In genomic region chr3:16545413-16546185, GRCh38 we compare ENCODE assay signal across 37 cellular contexts. TPM values are rescaled to one million over a fixed set of nuclear protein-coding genes. Genes with fewer than 3 reads are reported as not detected.
A peak's percentile ranks its signal among the peaks of the same experiment; 100 is the strongest.
DNase-seq lines count a peak whose midpoint lies in the region; ATAC-seq and TF ChIP-seq lines count a peak whose summit lies in the region.
"Had no signal": no experiment of that assay in that cellular context is flagged by ENCODE, and none has a peak within 500 bp of the region (broad histone marks: within the 10 kb centered on the region; RNA-seq: fewer than 3 reads in every experiment).

No MANE protein-coding gene starts in this region.

- H3K23ac ChIP-seq in mesendoderm (ENCODE audit: low read length), result no peak overlapping the region

- no peak overlapping the region for H3K9ac ChIP-seq in mesendoderm (ENCODE audit: low read length)
- H3K9ac ChIP-seq in skeletal muscle tissue (ENCODE audit: low read depth in 1 of 3, low read length in 3 of 3), result no peak overlapping the region

- H3K4me1 Mint-ChIP-seq in CD4-positive, CD25-positive, alpha-beta regulatory T cell, result peaks cover 0 to 2% (median under 1%) of the 10 kb centered on the region in 4 donors
- peaks cover 32% of the 10 kb centered on the region for H3K4me1 Mint-ChIP-seq in endothelial cell (ENCODE audit: unreplicated experiment)

- H3K9me3 ChIP-seq in CD4-positive, CD25-positive, alpha-beta regulatory T cell (ENCODE audit: control insufficient read depth in 2 of 2, low read length in 2 of 2), result no peaks in the 10 kb centered on the region
- H3K9me3 ChIP-seq in skeletal muscle tissue (ENCODE audit: control insufficient read depth in 3 of 3, low read length in 3 of 3), result no peaks in the 10 kb centered on the region
- H3K9me3 ChIP-seq: A549 had no signal

- peaks cover 2% of the 10 kb centered on the region for H3K27me3 ChIP-seq in CD4-positive, CD25-positive, alpha-beta regulatory T cell (ENCODE audit: control insufficient read depth, insufficient read depth, low read length)
- H3K27me3 ChIP-seq in mesendoderm (ENCODE audit: insufficient read depth, low read length, poor library complexity), result no peaks in the 10 kb centered on the region
- no peaks in the 10 kb centered on the region for H3K27me3 ChIP-seq in skeletal muscle tissue (ENCODE audit: control insufficient read depth in 3 of 3, insufficient read depth in 3 of 3, low read length in 3 of 3)

- no peak overlapping the region for H2AK5ac ChIP-seq in mesendoderm (ENCODE audit: low read length)

- peaks cover 28% of the 10 kb centered on the region for H3K27me3 Mint-ChIP-seq in CD4-positive, CD25-positive, alpha-beta regulatory T cell
- H3K27me3 Mint-ChIP-seq in endothelial cell (ENCODE audit: unreplicated experiment), result peaks cover 1% of the 10 kb centered on the region

- H2BK120ac ChIP-seq in mesendoderm (ENCODE audit: low read depth, low read length), result no peak overlapping the region

- H3K9me3 Mint-ChIP-seq in CD4-positive, CD25-positive, alpha-beta regulatory T cell, result no peaks in the 10 kb centered on the region
- no peaks in the 10 kb centered on the region for H3K9me3 Mint-ChIP-seq in endothelial cell (ENCODE audit: unreplicated experiment)
- H3K9me3 Mint-ChIP-seq: activated T-cell treated with anti-CD3 and anti-CD28 coated beads, Interleukin-2, amount 50 U/mL, for 72 hours; neural crest cell had no signal

- no peak overlapping the region for H3K56ac ChIP-seq in mesendoderm (ENCODE audit: low read length)

- H4K5ac ChIP-seq in mesendoderm (ENCODE audit: low read length), result no peak overlapping the region

- WGBS in mesendoderm (ENCODE audit: extremely low coverage, insufficient coverage, low lambda C conversion rate), result no CpG with 5 or more reads among the region's 10 CpGs

- no peaks in the 10 kb centered on the region for H3K36me3 Mint-ChIP-seq in CD4-positive, CD25-positive, alpha-beta regulatory T cell
- H3K36me3 Mint-ChIP-seq in endothelial cell (ENCODE audit: low read depth, unreplicated experiment), result no peaks in the 10 kb centered on the region
- H3K36me3 Mint-ChIP-seq: CD4-positive, alpha-beta memory T cell had no signal

- no peak overlapping the region for H3K4ac ChIP-seq in mesendoderm (ENCODE audit: low read depth, low read length)

- no peak overlapping the region for H2BK5ac ChIP-seq in mesendoderm (ENCODE audit: low read length)

- no peaks in the 10 kb centered on the region for H3K79me2 ChIP-seq in mesendoderm (ENCODE audit: control insufficient read depth, insufficient read depth, low read length)

- DNase-seq in CD4-positive, CD25-positive, alpha-beta regulatory T cell, result no peak
- DNase-seq in endothelial cell (ENCODE audit: low spot score), result no peak
- DNase-seq in mesendoderm, result peak; percentile 16
- DNase-seq in NCI-H2196 (lab: John Stamatoyannopoulos, UW; ENCODE audit: unreplicated experiment), result no peak
- DNase-seq in NCI-H2196 treated with DMSO at 0.1 percent for 48 hours (lab: John Stamatoyannopoulos, UW; ENCODE audit: unreplicated experiment), result no peak
- no peak for DNase-seq in NCI-H510A (lab: John Stamatoyannopoulos, UW)
- DNase-seq: activated CD4-positive, alpha-beta T cell treated with anti-CD3 and anti-CD28 coated beads, Interleukin-2, amount 50 U/mL, for 48 hours; activated CD4-positive, CD25-positive, alpha-beta regulatory T cell; activated naive CD4-positive, alpha-beta T cell; activated T-cell treated with anti-CD3 and anti-CD28 coated beads, Interleukin-2, amount 50 U/mL, for 72 hours; CD4-positive, alpha-beta memory T cell; central memory CD4-positive, alpha-beta T cell; GOT3; head of caudate nucleus; KBM-7; kidney; NCI-H1105; NCI-H1930; NCI-H2171 treated with DMSO at 0.1 percent for 48 hours; NCI-H524 treated with DMSO at 0.1 percent for 48 hours; posterior cingulate gyrus; stimulated activated CD4-positive, alpha-beta T cell treated with anti-CD3 and anti-CD28 coated beads, Interleukin-4, amount 100 ng/mL, for 24 hours; substantia nigra had no signal

- no peak overlapping the region for H3K4me2 ChIP-seq in mesendoderm (ENCODE audit: low read length)
- H3K4me2 ChIP-seq: A549 had no signal

- no peak for ATAC-seq in CD4-positive, CD25-positive, alpha-beta regulatory T cell (ENCODE audit: low read depth in 2 of 2)
- no peak for ATAC-seq in GM21825 (IDR thresholded peaks at IDR 0.05; ENCODE audit: unreplicated experiment)
- ATAC-seq: A549; activated T-cell treated with anti-CD3 and anti-CD28 coated beads, Interleukin-2, amount 50 U/mL, for 72 hours had no signal

- no peak overlapping the region for H3K18ac ChIP-seq in mesendoderm (ENCODE audit: low read length)

- no peaks in the 10 kb centered on the region for H3K4me1 ChIP-seq in CD4-positive, CD25-positive, alpha-beta regulatory T cell (ENCODE audit: control insufficient read depth, insufficient read depth, low read length, poor library complexity, severe bottlenecking)
- H3K4me1 ChIP-seq in mesendoderm (ENCODE audit: control insufficient read depth, low read depth, low read length) (no peaks in the 10 kb centered on the region), skeletal muscle tissue (ENCODE audit: control insufficient read depth in 3 of 3, insufficient read depth in 3 of 3, low read length in 3 of 3) (peaks cover 0 to 8% (median 7%) of the 10 kb centered on the region in 3 donors)

- no peaks in the 10 kb centered on the region for H3K79me1 ChIP-seq in mesendoderm (ENCODE audit: low read length)

- H3K4me3 ChIP-seq in CD4-positive, CD25-positive, alpha-beta regulatory T cell (ENCODE audit: low read depth, low read length), result no peak overlapping the region
- H3K4me3 ChIP-seq in mesendoderm (ENCODE audit: low read length) (no peak overlapping the region), skeletal muscle tissue (ENCODE audit: low read length in 3 of 3) (no peak overlapping the region)
- H3K4me3 ChIP-seq: A549, SK-N-MC had no signal

- no peak overlapping the region for H2BK15ac ChIP-seq in mesendoderm (replicated peaks; ENCODE audit: low read depth)

- H3K4me3 Mint-ChIP-seq in CD4-positive, CD25-positive, alpha-beta regulatory T cell, result no peak overlapping the region
- no peak overlapping the region for H3K4me3 Mint-ChIP-seq in endothelial cell (ENCODE audit: unreplicated experiment)
- H3K4me3 Mint-ChIP-seq: CD4-positive, alpha-beta memory T cell; neural crest cell had no signal

- no peak for TF ChIP-seq CTCF in endothelial cell (IDR thresholded peaks at IDR 0.05; ENCODE audit: unreplicated experiment)

- H3K27ac ChIP-seq in CD4-positive, CD25-positive, alpha-beta regulatory T cell (ENCODE audit: insufficient read depth, low read length, poor library complexity, severe bottlenecking), result no peak overlapping the region
- H3K27ac ChIP-seq in mesendoderm (ENCODE audit: low read depth, low read length) (no peak overlapping the region), skeletal muscle tissue (ENCODE audit: low read depth, low read length) (peak overlapping the region; percentile 62)
- H3K27ac ChIP-seq: A549, SK-N-MC had no signal

- H3K36me3 ChIP-seq in CD4-positive, CD25-positive, alpha-beta regulatory T cell (ENCODE audit: control insufficient read depth, insufficient read depth, low read length), result no peaks in the 10 kb centered on the region
- H3K36me3 ChIP-seq in mesendoderm (ENCODE audit: control insufficient read depth, insufficient read depth, low read length) (no peaks in the 10 kb centered on the region), skeletal muscle tissue (ENCODE audit: control insufficient read depth in 3 of 3, insufficient read depth in 3 of 3, low read length in 3 of 3) (no peaks in the 10 kb centered on the region)

- H4K8ac ChIP-seq in mesendoderm (ENCODE audit: low read depth, low read length), result no peak overlapping the region

- peak overlapping the region in 2 of 3 donors; percentile 15 to 60 for H3K27ac Mint-ChIP-seq in CD4-positive, CD25-positive, alpha-beta regulatory T cell
- peak overlapping the region; percentile 82 for H3K27ac Mint-ChIP-seq in endothelial cell (ENCODE audit: unreplicated experiment)

RNA-seq across cellular contexts. Expression of gene RFTN1, which starts 32.1 kb away (rescaled TPM):
- 110 TPM for total RNA-seq in CD4-positive, CD25-positive, alpha-beta regulatory T cell
- 100 to 1,000 TPM in 2 of 4 donors, 10 to 100 TPM in 2; 87.1 to 111 (median 97.5) TPM for polyA plus RNA-seq in CD4-positive, CD25-positive, alpha-beta regulatory T cell
- total RNA-seq in endothelial cell (ENCODE audit: unreplicated experiment) (41.8 TPM), skeletal muscle tissue (15.7 TPM)
- polyA plus RNA-seq in mesendoderm (2013, experiment 1 of 2), result 6.8 TPM
- polyA plus RNA-seq in mesendoderm (2013, experiment 2 of 2), result 7.0 TPM

RNA-seq across cellular contexts. Expression of gene DAZL, which starts 59.6 kb away (rescaled TPM):
- not detected for total RNA-seq in CD4-positive, CD25-positive, alpha-beta regulatory T cell
- polyA plus RNA-seq in CD4-positive, CD25-positive, alpha-beta regulatory T cell, result not detected
- total RNA-seq in endothelial cell (ENCODE audit: unreplicated experiment), result 0.33 TPM
- 0.22 TPM for polyA plus RNA-seq in mesendoderm (2013, experiment 1 of 2)
- 0.41 TPM for polyA plus RNA-seq in mesendoderm (2013, experiment 2 of 2)
- total RNA-seq in skeletal muscle tissue, result not detected
- total RNA-seq: activated T-cell treated with anti-CD3 and anti-CD28 coated beads, Interleukin-2, amount 50 U/mL, for 72 hours; CD4-positive, alpha-beta memory T cell; Daoy; fibroblast of villous mesenchyme; kidney; lung microvascular endothelial cell; MCF 10A; neural crest cell; sciatic nerve; T-helper 1 cell treated with Interleukin-12 subunit alpha and Interleukin-12 subunit beta and Interleukin-4 antibody, amounts not matched to agents 30 ng/mL and 1 ng/mL, for 36 hours; ureter had no signal
- polyA plus RNA-seq: A549; adipose tissue; CD4-positive, alpha-beta memory T cell; esophagus had no signal
